In genomic region chr6:44475779-44476434, GRCh38 we compare ENCODE assay signal across 8 cellular contexts.
DNase-seq lines count a peak whose midpoint lies in the region; ATAC-seq and TF ChIP-seq lines count a peak whose summit lies in the region.

No MANE protein-coding gene starts in this region.

- H3K4me3 ChIP-seq in AG04449 (ENCODE audit: low read depth, low read length) (no peak overlapping the region), duodenal mucosa (ENCODE audit: low read depth in 1 of 2, low read length in 2 of 2) (peak overlapping the region in 1 of 2 donors; percentile 40)

- peaks cover 0 to 10% of the 10 kb centered on the region in 2 donors for H3K27me3 ChIP-seq in duodenal mucosa (ENCODE audit: control insufficient read depth in 1 of 2, insufficient read depth in 2 of 2, low read length in 2 of 2)

- no peaks in the 10 kb centered on the region for H3K9me3 ChIP-seq in duodenal mucosa (ENCODE audit: control insufficient read depth in 1 of 2, low read length in 2 of 2)

- ATAC-seq in GM18861 (IDR thresholded peaks at IDR 0.05; ENCODE audit: unreplicated experiment) (peak; percentile 86), HG03378 (IDR thresholded peaks at IDR 0.05; ENCODE audit: unreplicated experiment) (peak; percentile 73)

- POLR2A ChIA-PET in AG04449 (lab: Yijun Ruan, JAX): interaction anchor here (0.6 to 1.1 kb wide), 2 partner anchors 165 to 1007 kb away, joined by 3 to 4 read pairs; no protein-coding TSS in a partner anchor

- H3K4me1 ChIP-seq in duodenal mucosa (ENCODE audit: control insufficient read depth in 1 of 2, insufficient read depth in 2 of 2, low read length in 2 of 2): peaks cover 3 to 5% of the 10 kb centered on the region in 2 donors

- H3K27ac ChIP-seq in duodenal mucosa (ENCODE audit: low read depth, low read length): no peak overlapping the region

- DNase-seq in AG04449 (ENCODE audit: low read depth, low spot score) (no peak), NCI-H510A treated with DMSO at 0.1 percent for 48 hours (lab: John Stamatoyannopoulos, UW) (peak; percentile 89), medulla oblongata (ENCODE audit: extremely low spot score) (peak; percentile 87)
- DNase-seq in activated CD4-positive, alpha-beta T cell treated with anti-CD3 and anti-CD28 coated beads, Interleukin-2, amount 50 U/mL, for 1 hour: peak; percentile 63
- peak; percentile 28 for DNase-seq in stimulated activated CD8-positive, alpha-beta memory T cell treated with anti-CD3 and anti-CD28 coated beads, Interleukin-15, amount 100 ng/mL, for 1 hour (ENCODE audit: low read depth)

- peak overlapping the region; percentile 22 to 51 for H3K9ac ChIP-seq in duodenal mucosa (ENCODE audit: low read depth in 1 of 2, low read length in 2 of 2)

- H3K36me3 ChIP-seq in duodenal mucosa (ENCODE audit: control insufficient read depth in 1 of 2, insufficient read depth in 2 of 2, low read length in 2 of 2): no peaks in the 10 kb centered on the region

- CTCF ChIA-PET in AG04449 (lab: Yijun Ruan, JAX): interaction anchor here (0.6 to 8.5 kb wide), 96 partner anchors 12 to 1743 kb away, joined by 3 to 158 read pairs (median 4); partner anchors contain the start of gene SUPT3H

- peak; percentile 94 for TF ChIP-seq CTCF in AG04449 (IDR thresholded peaks at IDR 0.05; ENCODE audit: insufficient read depth, low read length, missing control alignments)
